ENCODE assay signal across 9 cellular contexts in genomic region chr1:205668951-205669340, GRCh38. TPM values are rescaled to one million over a fixed set of nuclear protein-coding genes. Genes with fewer than 3 reads are reported as not detected.
DNase-seq lines count a peak whose midpoint lies in the region; ATAC-seq and TF ChIP-seq lines count a peak whose summit lies in the region.
"Had no signal": no experiment of that assay in that cellular context is flagged by ENCODE, and none has a peak within 500 bp of the region (broad histone marks: within the 10 kb centered on the region; RNA-seq: fewer than 3 reads in every experiment).

No MANE protein-coding gene starts in this region.

- no peak overlapping the region for H3K4me3 Mint-ChIP-seq in osteocyte (ENCODE audit: unreplicated experiment)

- H3K4me2 ChIP-seq in smooth muscle cell = no peak overlapping the region

- peaks cover 5% of the 10 kb centered on the region for H3K79me2 ChIP-seq in smooth muscle cell (ENCODE audit: low read depth)

- 41 to 59% (median 51%) methylated on average over 5 of the region's 5 CpGs for WGBS in spleen, 5 donors
- WGBS in suprapubic skin = 72% methylated on average over 5 of the region's 5 CpGs
- 65% methylated on average over 5 of the region's 5 CpGs for WGBS in smooth muscle cell (ENCODE audit: low lambda C conversion rate)

- no peak for TF ChIP-seq EP300 in suprapubic skin (IDR thresholded peaks at IDR 0.05)

- H4K20me1 ChIP-seq in smooth muscle cell (ENCODE audit: low read depth) = peaks cover 59% of the 10 kb centered on the region

- H3K27me3 ChIP-seq in colonic mucosa (no peaks in the 10 kb centered on the region), spleen (replicated peaks in 1 of 7) (peaks cover 0 to 8% (median 0%) of the 10 kb centered on the region in 7 donors), suprapubic skin (no peaks in the 10 kb centered on the region), smooth muscle cell (ENCODE audit: low read depth) (no peaks in the 10 kb centered on the region), HAP-1 (ENCODE audit: low read depth) (no peaks in the 10 kb centered on the region)
- H3K27me3 ChIP-seq: SJCRH30 had no signal

- H3K27ac ChIP-seq in colonic mucosa (peak overlapping the region; percentile 18), spleen (peak overlapping the region; percentile 8 to 82 (median 73)), suprapubic skin (no peak overlapping the region), smooth muscle cell (ENCODE audit: low read depth) (no peak overlapping the region)
- H3K27ac ChIP-seq: SJCRH30 had no signal

- H3K4me1 ChIP-seq in colonic mucosa (peaks cover 45% of the 10 kb centered on the region), spleen (peaks cover 29 to 100% (median 87%) of the 10 kb centered on the region in 6 donors), suprapubic skin (peaks cover 32% of the 10 kb centered on the region), smooth muscle cell (ENCODE audit: low read depth) (peaks cover 38% of the 10 kb centered on the region), HAP-1 (peaks cover 6% of the 10 kb centered on the region)

- ATAC-seq in GM19023 (IDR thresholded peaks at IDR 0.05; ENCODE audit: unreplicated experiment) = peak; percentile 37
- peak; percentile 55 for ATAC-seq in HG03354 (IDR thresholded peaks at IDR 0.05; ENCODE audit: poor library complexity, severe bottlenecking, unreplicated experiment)

- peak overlapping the region in 1 of 2 donors; percentile 68 for H3K9ac ChIP-seq in colonic mucosa (ENCODE audit: low read depth in 2 of 2, low read length in 2 of 2)
- no peak overlapping the region for H3K9ac ChIP-seq in smooth muscle cell (ENCODE audit: low read depth)

- H3K9me3 ChIP-seq in colonic mucosa = no peaks in the 10 kb centered on the region
- H3K9me3 ChIP-seq in spleen = no peaks in the 10 kb centered on the region
- H3K9me3 ChIP-seq in suprapubic skin = no peaks in the 10 kb centered on the region
- no peaks in the 10 kb centered on the region for H3K9me3 ChIP-seq in smooth muscle cell (replicated peaks; ENCODE audit: low read depth)
- H3K9me3 ChIP-seq in HAP-1 = no peaks in the 10 kb centered on the region
- H3K9me3 ChIP-seq: SJCRH30 had no signal

- no peaks in the 10 kb centered on the region for H3K9me3 Mint-ChIP-seq in osteocyte (ENCODE audit: unreplicated experiment)

- TF ChIP-seq CTCF in colonic mucosa (IDR thresholded peaks at IDR 0.05) = no peak
- no peak for TF ChIP-seq CTCF in spleen (IDR thresholded peaks at IDR 0.05 in 8 of 11, conservative IDR thresholded peaks at IDR 0.05 in 3 of 11)
- TF ChIP-seq CTCF in osteocyte (IDR thresholded peaks at IDR 0.05) = no peak
- TF ChIP-seq CTCF in suprapubic skin (IDR thresholded peaks at IDR 0.05) = no peak
- no peak for TF ChIP-seq CTCF in smooth muscle cell (IDR thresholded peaks at IDR 0.05; ENCODE audit: borderline replicate concordance, insufficient read depth, poor library complexity, severe bottlenecking)

- peaks cover 6% of the 10 kb centered on the region for H3K4me1 Mint-ChIP-seq in osteocyte (ENCODE audit: unreplicated experiment)

- H3K36me3 ChIP-seq in colonic mucosa (no peaks in the 10 kb centered on the region), spleen (peaks cover 0 to 5% (median 0%) of the 10 kb centered on the region in 6 donors), suprapubic skin (no peaks in the 10 kb centered on the region), smooth muscle cell (ENCODE audit: low read depth) (no peaks in the 10 kb centered on the region), HAP-1 (replicated peaks) (no peaks in the 10 kb centered on the region)
- H3K36me3 ChIP-seq: SJCRH30 had no signal

- in situ Hi-C loops in HAP-1 (cut with MboI; ENCODE audit: low sequenced_read_pairs) = no loop called here

- no peak overlapping the region for H2AFZ ChIP-seq in smooth muscle cell (ENCODE audit: low read depth)

- DNase-seq in colonic mucosa = peak; percentile 38
- no peak for DNase-seq in spleen
- DNase-seq in osteocyte (ENCODE audit: extremely low spot score, unreplicated experiment) = no peak
- no peak for DNase-seq in suprapubic skin (ENCODE audit: low spot score in 2 of 2)
- no peak for DNase-seq in smooth muscle cell (lab: John Stamatoyannopoulos, UW; ENCODE audit: unreplicated experiment)
- no peak for DNase-seq in HAP-1 (ENCODE audit: low spot score in 2 of 2)
- DNase-seq: SJCRH30 had no signal

- no peaks in the 10 kb centered on the region for H3K27me3 Mint-ChIP-seq in osteocyte (ENCODE audit: unreplicated experiment)

- intact Hi-C loops in colonic mucosa (cut with DNase I) = loop anchor here (10.0 kb wide), 1 partner anchor 306 kb away; no protein-coding TSS in a partner anchor
- intact Hi-C loops in spleen (cut with DNase I; ENCODE audit: low total_unique reads) = no loop called here

- no peaks in the 10 kb centered on the region for H3K36me3 Mint-ChIP-seq in osteocyte (ENCODE audit: unreplicated experiment)

- no peaks in the 10 kb centered on the region for H3F3A ChIP-seq in smooth muscle cell (ENCODE audit: low read depth)

- TF ChIP-seq POLR2A in spleen (IDR thresholded peaks at IDR 0.05) (no peak), suprapubic skin (IDR thresholded peaks at IDR 0.05) (no peak)

- no peak overlapping the region for H3K27ac Mint-ChIP-seq in osteocyte (ENCODE audit: unreplicated experiment)

- H3K4me3 ChIP-seq in colonic mucosa = no peak overlapping the region
- H3K4me3 ChIP-seq in spleen = peak overlapping the region in 3 of 8 donors; percentile 26 to 54 (median 31)
- no peak overlapping the region for H3K4me3 ChIP-seq in suprapubic skin
- H3K4me3 ChIP-seq in smooth muscle cell = no peak overlapping the region
- H3K4me3 ChIP-seq in HAP-1 = no peak overlapping the region
- H3K4me3 ChIP-seq: SJCRH30 had no signal

RNA-seq across cellular contexts. Expression of gene SLC45A3, which starts 11.4 kb away (rescaled TPM):
- total RNA-seq in colonic mucosa (10 to 100 TPM; 17.9 to 29.6 TPM), spleen (10 to 100 TPM; 22.8 to 43.7 (median 30.4) TPM), osteocyte (1.1 and 1.6 TPM in 2 replicates), suprapubic skin (1 to 10 TPM; 1.4 to 3.3 (median 2.2) TPM), smooth muscle cell (3.2 and 4.9 TPM in 2 replicates)
- polyA plus RNA-seq in spleen (10 to 100 TPM; 16.8 to 41.5 (median 36.0) TPM), smooth muscle cell (3.1 and 4.4 TPM in 2 replicates)

RNA-seq across cellular contexts. Expression of gene ELK4, which starts 37.1 kb away (rescaled TPM):
- total RNA-seq in colonic mucosa (10 to 100 TPM; 30.5 to 37.6 TPM), spleen (100 to 1,000 TPM in 4 of 7 donors, 10 to 100 TPM in 3; 50.9 to 109 (median 102) TPM), osteocyte (46.4 and 50.4 TPM in 2 replicates), suprapubic skin (10 to 100 TPM; 30.9 to 52.6 (median 43.8) TPM), smooth muscle cell (15.5 and 16.6 TPM in 2 replicates)
- polyA plus RNA-seq in spleen (10 to 100 TPM in 1 of 3 donors, 1 to 10 TPM in 2; 8.5 to 12.5 (median 9.8) TPM), smooth muscle cell (3.6 and 3.7 TPM in 2 replicates)

Comparison
In these comparisons a context has a peak if more than half of its experiments do, and no peak if none do; other contexts are left out.
1. H3K27ac ChIP-seq: peak in colonic mucosa (single experiment) and spleen (8 of 8); none in suprapubic skin (single experiment) and smooth muscle cell (single experiment).